Comparison of ENCODE assay signal across 1 cellular context in the genomic region with DNA sequence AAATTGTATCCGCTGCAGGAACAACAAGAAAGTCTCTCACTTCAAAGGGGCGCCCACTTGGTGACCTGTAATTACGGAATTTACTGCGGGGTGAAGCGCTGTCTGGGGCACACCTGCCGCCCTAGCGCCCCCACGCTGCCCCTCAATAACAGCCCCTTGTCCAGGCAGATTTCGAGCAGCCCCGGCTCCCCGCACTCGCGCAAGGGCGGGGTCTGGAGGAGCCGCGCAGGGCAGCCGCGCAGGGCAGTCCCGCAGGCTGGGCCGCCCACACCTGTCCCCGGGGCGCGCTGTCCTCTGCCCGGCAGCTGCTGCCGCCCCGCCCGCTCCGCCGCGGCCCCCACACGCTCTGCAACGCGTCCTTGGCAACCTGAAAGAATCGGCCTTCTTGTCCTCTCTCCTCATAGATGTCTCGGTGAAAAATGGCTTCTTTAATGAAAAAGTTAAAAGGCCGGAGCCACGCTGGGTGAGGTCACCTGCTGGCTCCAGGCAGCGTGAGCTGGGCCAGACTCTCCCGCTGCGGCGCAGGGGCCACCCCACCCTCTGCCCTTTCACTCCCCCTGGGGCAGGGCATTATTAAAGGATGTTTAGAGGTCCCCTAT.
TF ChIP-seq lines count a peak whose summit lies in the region.

No MANE protein-coding gene starts in this region.

TF ChIP-seq in SK-N-SH, 30 proteins besides CTCF, POLR2A, EP300 and RAD21 (continued from another document):
- TF ChIP-seq, protein P1, sequence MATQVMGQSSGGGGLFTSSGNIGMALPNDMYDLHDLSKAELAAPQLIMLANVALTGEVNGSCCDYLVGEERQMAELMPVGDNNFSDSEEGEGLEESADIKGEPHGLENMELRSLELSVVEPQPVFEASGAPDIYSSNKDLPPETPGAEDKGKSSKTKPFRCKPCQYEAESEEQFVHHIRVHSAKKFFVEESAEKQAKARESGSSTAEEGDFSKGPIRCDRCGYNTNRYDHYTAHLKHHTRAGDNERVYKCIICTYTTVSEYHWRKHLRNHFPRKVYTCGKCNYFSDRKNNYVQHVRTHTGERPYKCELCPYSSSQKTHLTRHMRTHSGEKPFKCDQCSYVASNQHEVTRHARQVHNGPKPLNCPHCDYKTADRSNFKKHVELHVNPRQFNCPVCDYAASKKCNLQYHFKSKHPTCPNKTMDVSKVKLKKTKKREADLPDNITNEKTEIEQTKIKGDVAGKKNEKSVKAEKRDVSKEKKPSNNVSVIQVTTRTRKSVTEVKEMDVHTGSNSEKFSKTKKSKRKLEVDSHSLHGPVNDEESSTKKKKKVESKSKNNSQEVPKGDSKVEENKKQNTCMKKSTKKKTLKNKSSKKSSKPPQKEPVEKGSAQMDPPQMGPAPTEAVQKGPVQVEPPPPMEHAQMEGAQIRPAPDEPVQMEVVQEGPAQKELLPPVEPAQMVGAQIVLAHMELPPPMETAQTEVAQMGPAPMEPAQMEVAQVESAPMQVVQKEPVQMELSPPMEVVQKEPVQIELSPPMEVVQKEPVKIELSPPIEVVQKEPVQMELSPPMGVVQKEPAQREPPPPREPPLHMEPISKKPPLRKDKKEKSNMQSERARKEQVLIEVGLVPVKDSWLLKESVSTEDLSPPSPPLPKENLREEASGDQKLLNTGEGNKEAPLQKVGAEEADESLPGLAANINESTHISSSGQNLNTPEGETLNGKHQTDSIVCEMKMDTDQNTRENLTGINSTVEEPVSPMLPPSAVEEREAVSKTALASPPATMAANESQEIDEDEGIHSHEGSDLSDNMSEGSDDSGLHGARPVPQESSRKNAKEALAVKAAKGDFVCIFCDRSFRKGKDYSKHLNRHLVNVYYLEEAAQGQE (IDR thresholded peaks at IDR 0.05; ENCODE audit: low read depth, low read length), result no peak
- TF ChIP-seq CHD2 (IDR thresholded peaks at IDR 0.05; ENCODE audit: low read length, partially characterized antibody), result no peak
TF ChIP-seq in SK-N-SH: peak in this region for 0.
